In the genomic region with DNA sequence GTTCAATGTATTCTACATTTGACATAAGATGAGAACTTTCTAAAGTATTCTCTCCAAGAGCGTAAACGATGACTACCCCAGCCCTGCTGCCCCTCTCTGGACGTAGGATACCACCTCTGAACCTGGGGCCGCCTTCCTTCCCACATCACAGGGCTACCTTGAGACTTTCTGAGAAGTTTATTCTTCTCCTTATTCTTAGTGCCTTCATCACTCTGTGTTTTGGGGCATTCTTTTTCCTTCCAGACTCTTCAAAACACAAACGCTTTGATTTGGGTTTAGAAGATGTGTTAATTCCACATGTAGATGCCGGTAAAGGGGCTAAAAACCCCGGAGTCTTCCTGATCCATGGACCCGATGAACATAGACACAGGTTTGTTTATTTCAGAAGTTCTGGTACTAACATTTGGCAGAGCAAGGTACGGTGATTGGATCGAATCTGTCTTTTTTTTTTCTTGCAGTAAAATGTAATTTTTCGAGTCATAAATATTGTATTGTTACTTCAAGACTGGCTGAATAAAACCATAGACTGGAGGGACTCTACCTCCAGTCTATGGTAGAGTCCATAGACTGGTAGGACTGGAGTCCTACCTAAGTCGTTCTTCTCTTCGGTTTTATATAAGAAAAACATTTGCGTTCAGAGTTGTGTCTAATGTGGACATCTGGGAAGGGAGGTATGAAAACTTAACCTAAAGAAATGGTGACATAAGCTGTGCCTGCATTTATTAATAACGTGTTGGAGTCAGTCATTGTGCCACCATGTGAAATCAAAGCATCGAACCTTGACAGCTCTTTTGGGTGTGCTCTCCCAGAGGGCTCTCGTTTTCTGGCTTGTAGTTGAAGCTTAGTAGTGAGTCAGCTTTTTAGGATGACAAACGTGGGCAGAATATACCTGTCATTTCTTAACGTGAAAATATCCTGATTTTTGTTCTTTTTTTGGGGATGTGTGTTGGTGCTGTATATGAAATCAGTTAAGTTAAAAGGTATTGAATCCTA, we compare ENCODE assay signal across 8 cellular contexts. TPM values are rescaled to one million over a fixed set of nuclear protein-coding genes. Genes with fewer than 3 reads are reported as not detected.
DNase-seq lines count a peak whose midpoint lies in the region; ATAC-seq, FAIRE-seq and TF ChIP-seq lines count a peak whose summit lies in the region.

No MANE protein-coding gene starts in this region.

- in situ Hi-C loops in ACHN (cut with HindIII; ENCODE audit: low pct_ligation_motif_present, low pct_unique_long_range_greater_than_20kb, low sequenced_read_pairs) (no loop called here), GM12878 (cut with MboI) (no loop called here)

- no peak overlapping the region for H2AFZ ChIP-seq in MM.1S (ENCODE audit: low read length)
- H2AFZ ChIP-seq in GM12878 (ENCODE audit: control insufficient read depth, low read depth, low read length) = peak overlapping the region; percentile 28

- FAIRE-seq in GM12878 (lab: Jason Lieb, UNC) = peak; percentile 80

- H3K4me2 ChIP-seq in MM.1S (ENCODE audit: low read depth, low read length) (peak overlapping the region; percentile 77), GM12878 (ENCODE audit: control insufficient read depth, insufficient read depth) (peak overlapping the region; percentile 85)

- no peak for TF ChIP-seq EP300 in GM12878 (IDR thresholded peaks at IDR 0.05; ENCODE audit: borderline replicate concordance in 1 of 2, control insufficient read depth in 1 of 2, low read depth in 2 of 2, low read length in 2 of 2)

- H3K27ac ChIP-seq in MM.1S (ENCODE audit: low read length) (peak overlapping the region; percentile 69; the same call in 1 of the 2 replicates), GM12878 (ENCODE audit: control insufficient read depth, insufficient read depth) (peak overlapping the region; percentile 92), left lung (peak overlapping the region; percentile 98 to 99), testis (peak overlapping the region; percentile 96 to 99), substantia nigra (ENCODE audit: low read depth, low read length, poor library complexity, severe bottlenecking) (no peak overlapping the region)

- intact Hi-C loops in GM12878 (cut with micrococcal nuclease; ENCODE audit: unreplicated experiment) (loop anchor here (5.0 to 10.0 kb wide), 3 partner anchors 49 to 304 kb away; a partner anchor contains a TSS), left lung (cut with DNase I) (no loop called here), testis (cut with DNase I; ENCODE audit: low total_unique reads) (no loop called here)

- peak; percentile 38 for DNase-seq in ACHN
- peak; percentile 58 for DNase-seq in MM.1S
- DNase-seq in GM12878 (ENCODE audit: low read depth, low spot score) = no peak
- no peak for DNase-seq in left lung
- DNase-seq in testis = peak; percentile 26
- no peak for DNase-seq in substantia nigra (lab: John Stamatoyannopoulos, UW)
- DNase-seq in ureter (ENCODE audit: low spot score) = no peak

- H3K27me3 ChIP-seq in MM.1S (replicated peaks; ENCODE audit: insufficient read depth, low read length) = no peaks in the 10 kb centered on the region
- no peaks in the 10 kb centered on the region for H3K27me3 ChIP-seq in GM12878 (replicated peaks in 1 of 2; ENCODE audit: control insufficient read depth in 2 of 2, insufficient read depth in 2 of 2, low read length in 1 of 2)
- H3K27me3 ChIP-seq in left lung = no peaks in the 10 kb centered on the region
- no peaks in the 10 kb centered on the region for H3K27me3 ChIP-seq in testis

- H3K9ac ChIP-seq in MM.1S (ENCODE audit: low read length) (peak overlapping the region; percentile 69; the same call in 1 of the 2 replicates), GM12878 (ENCODE audit: control insufficient read depth, insufficient read depth, low read length) (peak overlapping the region; percentile 96)

- WGBS in GM12878 (ENCODE audit: insufficient coverage, insufficient replicate concordance, low lambda C conversion rate, missing lambda C conversion rate) = under 1% methylated on average over 19 of the region's 19 CpGs
- 4 to 6% methylated on average over 19 of the region's 19 CpGs for WGBS in testis, 2 donors

- CTCF ChIA-PET in GM12878 (lab: Yijun Ruan, JAX) = interaction anchor here (0.6 kb wide), 1 partner anchor 9 kb away, joined by 4 read pairs; no protein-coding TSS in a partner anchor

- peak; percentile 29 for ATAC-seq in GM12878
- no peak for ATAC-seq in left lung

- H3F3A ChIP-seq in MM.1S (ENCODE audit: insufficient read depth, low read length) = 0 out of 2 replicates have a peak, but pooled peaks cover 8% of the 10 kb centered on the region

- H3K4me3 ChIP-seq in GM08714 (ENCODE audit: low read length) (peak overlapping the region; percentile 89), MM.1S (ENCODE audit: low read length) (peak overlapping the region; percentile 87), GM12878 (peak overlapping the region; percentile 96), left lung (peak overlapping the region; percentile 67 to 84), testis (peak overlapping the region; percentile 89 to 90)

- TF ChIP-seq POLR2A in GM12878 (IDR thresholded peaks at IDR 0.05; ENCODE audit: low read depth, low read length) (no peak), testis (IDR thresholded peaks at IDR 0.05) (no peak)

- no peaks in the 10 kb centered on the region for H3K9me2 ChIP-seq in MM.1S (replicated peaks; ENCODE audit: insufficient read depth, low read length)

- POLR2A ChIA-PET in GM12878 (lab: Charles Lee) = interaction anchor here (1.6 kb wide), 1 partner anchor 308 kb away, joined by 5 read pairs; a partner anchor contains a TSS

- RAD21 ChIA-PET in GM12878 (lab: Charles Lee; ENCODE audit: unreplicated experiment) = interaction anchor here (1.5 kb wide), 1 partner anchor 166 kb away, joined by 3 read pairs; no protein-coding TSS in a partner anchor

- no peaks in the 10 kb centered on the region for H3K9me3 ChIP-seq in MM.1S (replicated peaks; ENCODE audit: insufficient read depth, low read length)
- no peaks in the 10 kb centered on the region for H3K9me3 ChIP-seq in GM12878 (replicated peaks; ENCODE audit: control insufficient read depth, insufficient read depth, low read length)
- H3K9me3 ChIP-seq in left lung = no peaks in the 10 kb centered on the region
- no peaks in the 10 kb centered on the region for H3K9me3 ChIP-seq in testis

- H3K4me1 ChIP-seq in MM.1S (ENCODE audit: low read length) (0 out of 2 replicates have a peak, but pooled peaks cover 3% of the 10 kb centered on the region), GM12878 (ENCODE audit: control insufficient read depth, insufficient read depth, low read length) (peaks cover 14% of the 10 kb centered on the region), left lung (peaks cover 7 to 63% of the 10 kb centered on the region in 2 donors), testis (peaks cover 31% of the 10 kb centered on the region)

- no peaks in the 10 kb centered on the region for H4K20me1 ChIP-seq in MM.1S (ENCODE audit: insufficient read depth, low read length)
- no peaks in the 10 kb centered on the region for H4K20me1 ChIP-seq in GM12878 (ENCODE audit: control insufficient read depth, insufficient read depth)

- TF ChIP-seq CTCF in MM.1S (IDR thresholded peaks at IDR 0.05; ENCODE audit: low read length) (no peak), GM12878 (IDR thresholded peaks at IDR 0.05 in 2 of 3, conservative IDR thresholded peaks at IDR 0.05 in 1 of 3; ENCODE audit: control insufficient read depth in 2 of 3, extremely low read depth in 1 of 3, insufficient read depth in 1 of 3, low read depth in 3 of 3, low read length in 3 of 3) (no peak), left lung (IDR thresholded peaks at IDR 0.05) (no peak), testis (IDR thresholded peaks at IDR 0.05) (no peak)

- TF ChIP-seq RAD21 in GM12878 (IDR thresholded peaks at IDR 0.05; ENCODE audit: insufficient read depth, low read depth, low read length) = no peak

- H3K79me2 ChIP-seq in MM.1S (ENCODE audit: low read length) = peaks cover 70% of the 10 kb centered on the region
- H3K79me2 ChIP-seq in GM12878 (ENCODE audit: control insufficient read depth, insufficient read depth, low read length) = peaks cover 67% of the 10 kb centered on the region

- SMC1A ChIA-PET in GM12878 (lab: Charles Lee; ENCODE audit: uncharacterized antibody, unreplicated experiment) = interaction anchor here (0.7 to 2.2 kb wide), 9 partner anchors 8 to 304 kb away, joined by 3 to 7 read pairs (median 4); no protein-coding TSS in a partner anchor

- no TSS peak for BruUV-seq in GM12878 (replicated peaks; lab: Mats Ljungman, UMichigan)

- no peaks in the 10 kb centered on the region for H3K36me3 ChIP-seq in MM.1S (replicated peaks; ENCODE audit: insufficient read depth, low read length)
- H3K36me3 ChIP-seq in GM12878 (ENCODE audit: control insufficient read depth in 2 of 2, insufficient read depth in 2 of 2, low read length in 1 of 2) = no peaks in the 10 kb centered on the region
- H3K36me3 ChIP-seq in left lung = no peaks in the 10 kb centered on the region
- H3K36me3 ChIP-seq in testis (ENCODE audit: low read depth, missing control alignments) = no peaks in the 10 kb centered on the region

RNA-seq across cellular contexts. Expression of a gene that starts 1.2 kb away (rescaled TPM):
- 142 and 145 TPM in 2 replicates for total RNA-seq in GM12878 (2013; cell fraction: nucleolus; rRNA removed)
- total RNA-seq in GM12878 (2014; rRNA removed) (15.0 and 20.5 TPM in 2 replicates), GM12878 (2014; rRNA removed; fragmentation: Illumina TruSeq; extraction: Trizol) (22.6 and 23.0 TPM in 2 replicates), GM12878 (2021) (20.6 and 21.3 TPM in 2 replicates), left lung (10 to 100 TPM; 42.4 to 49.4 TPM), testis (10 to 100 TPM; 64.3 to 69.5 TPM), ureter (76.2 TPM)
- polyA plus RNA-seq in GM12878 (2011; ENCODE audit: low read depth) = 4.4 TPM
- polyA plus RNA-seq in GM12878 (2011; rRNA removed) (23.6 and 28.6 TPM in 2 replicates), GM12878 (2014; fragmentation: Illumina TruSeq; extraction: Trizol) (14.9 and 19.2 TPM in 2 replicates), GM12878 (2014; fragmentation: Nextera tagmentation; extraction: Ambion mirVana) (1 to 10 TPM; 2.8 to 3.2 TPM), GM12878 (2014; rRNA removed) (7.2 and 9.0 TPM in 2 replicates), GM12878 (2016; fragmentation: Nextera tagmentation; extraction: Ambion mirVana) (10 to 100 TPM; 17.0 to 21.9 TPM), testis (ENCODE audit: insufficient read depth, low read depth, low replicate concordance) (15.0 TPM)
- 8.2 and 9.4 TPM in 2 replicates for polyA plus RNA-seq in GM12878 (2011; cell fraction: cytosol; rRNA removed)
- 18.7 and 20.5 TPM in 2 replicates for polyA plus RNA-seq in GM12878 (2011; cell fraction: nucleus; rRNA removed)
- polyA plus RNA-seq in GM12878 (2012) = 8.9 and 9.4 TPM in 2 replicates
- polyA minus RNA-seq in GM12878 (2011; rRNA and poly(A)+ RNA removed) = 43.7 and 53.9 TPM in 2 replicates
- 7.8 and 9.9 TPM in 2 replicates for polyA minus RNA-seq in GM12878 (2011; cell fraction: cytosol; rRNA and poly(A)+ RNA removed)
- 36.4 and 51.0 TPM in 2 replicates for polyA minus RNA-seq in GM12878 (2011; cell fraction: nucleus; rRNA and poly(A)+ RNA removed)

Comparison
In these comparisons a context has a peak if more than half of its experiments do, and no peak if none do; other contexts are left out.
1. DNase-seq: peak in ACHN (single experiment), MM.1S (single experiment) and testis (single experiment); none in GM12878 (single experiment), left lung (0 of 2), substantia nigra (0 of 49) and ureter (single experiment).
2. Peak in every context shown above with its lines, with median percentiles within 50 percentile points of each other: H3K4me3 ChIP-seq.